In the genomic region with DNA sequence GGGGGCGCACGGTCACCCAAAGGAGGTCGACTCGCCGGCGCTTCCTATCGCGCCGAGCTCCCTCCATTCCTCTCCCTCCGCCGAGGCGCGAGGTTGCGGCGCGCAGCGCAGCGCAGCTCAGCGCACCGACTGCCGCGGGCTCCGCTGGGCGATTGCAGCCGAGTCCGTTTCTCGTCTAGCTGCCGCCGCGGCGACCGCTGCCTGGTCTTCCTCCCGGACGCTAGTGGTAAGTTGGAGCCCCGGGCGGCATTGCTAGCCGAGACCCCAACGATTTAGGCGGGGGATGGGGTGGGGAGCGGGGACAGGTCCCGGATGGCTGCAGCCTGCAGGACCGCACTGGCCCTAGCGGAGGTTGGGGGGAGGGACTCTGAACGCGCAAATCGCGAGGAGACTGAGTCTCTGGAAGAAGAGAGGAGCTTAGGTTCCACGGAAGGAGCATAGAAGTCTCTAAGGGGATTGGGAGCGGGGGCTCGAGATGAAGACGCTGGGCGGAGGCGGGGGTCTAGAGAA, we compare ENCODE assay signal across 14 cellular contexts. TPM values are rescaled to one million over a fixed set of nuclear protein-coding genes. Genes with fewer than 3 reads are reported as not detected.
DNase-seq lines count a peak whose midpoint lies in the region; ATAC-seq and TF ChIP-seq lines count a peak whose summit lies in the region.
"Had no signal": no experiment of that assay in that cellular context is flagged by ENCODE, and none has a peak within 500 bp of the region (broad histone marks: within the 10 kb centered on the region; RNA-seq: fewer than 3 reads in every experiment).

No MANE protein-coding gene starts in this region.

- H3K79me2 ChIP-seq in H9 (ENCODE audit: insufficient read depth, low read length) (no peaks in the 10 kb centered on the region), smooth muscle cell (ENCODE audit: low read depth) (no peaks in the 10 kb centered on the region)

- H3K9ac ChIP-seq in H9 (ENCODE audit: extremely low read depth, insufficient read length, low read length) (peak overlapping the region; percentile 42), smooth muscle cell (ENCODE audit: low read depth) (no peak overlapping the region)

- no peak overlapping the region for H4K5ac ChIP-seq in H9 (ENCODE audit: insufficient read length, low read depth, low read length)

- H3K36me3 ChIP-seq in smooth muscle cell (ENCODE audit: low read depth) = no peaks in the 10 kb centered on the region

- H3K23ac ChIP-seq in H9 (ENCODE audit: insufficient read length, low read depth, low read length) = no peak overlapping the region

- H3K79me1 ChIP-seq in H9 (ENCODE audit: insufficient read depth, low read depth, low read length, poor library complexity, severe bottlenecking) = no peaks in the 10 kb centered on the region

- H3K4me1 Mint-ChIP-seq in H9 (peaks cover 56 to 70% of the 10 kb centered on the region in 2 experiments), brain (peaks cover 43% of the 10 kb centered on the region)
- H3K4me1 Mint-ChIP-seq: CD8-positive, alpha-beta memory T cell had no signal

- no peaks in the 10 kb centered on the region for H4K20me1 ChIP-seq in H9 (ENCODE audit: control insufficient read depth, insufficient read depth, insufficient read length)
- no peaks in the 10 kb centered on the region for H4K20me1 ChIP-seq in smooth muscle cell (ENCODE audit: low read depth)

- peaks cover 22% of the 10 kb centered on the region for H3K23me2 ChIP-seq in H9 (ENCODE audit: insufficient read length, low read depth, low read length, poor library complexity, severe bottlenecking)

- H2AFZ ChIP-seq in H9 (ENCODE audit: low read length) = no peak overlapping the region
- peak overlapping the region; percentile 83 for H2AFZ ChIP-seq in smooth muscle cell (ENCODE audit: low read depth)

- no peak overlapping the region for H2BK20ac ChIP-seq in H9 (ENCODE audit: low read depth, low read length, poor library complexity, severe bottlenecking)

- peak; percentile 90 for DNase-seq in H9
- peak; percentile 68 for DNase-seq in islet precursor cell
- no peak for DNase-seq in smooth muscle cell (lab: John Stamatoyannopoulos, UW; ENCODE audit: unreplicated experiment)
- no peak for DNase-seq in activated CD8-positive, alpha-beta memory T cell treated with anti-CD3 and anti-CD28 coated beads, Interleukin-2, amount 50 U/mL, for 48 hours
- DNase-seq: activated T-cell treated with anti-CD3 and anti-CD28 coated beads, Interleukin-2, amount 50 U/mL, for 48 hours; CD8-positive, alpha-beta memory T cell had no signal

- H3K27ac Mint-ChIP-seq in H9 = peak overlapping the region in 1 of 3 experiments; percentile 69; a peak in 2 of 7 replicates
- H3K27ac Mint-ChIP-seq in brain = peak overlapping the region in 3 of 5 experiments; percentile 65 to 93 (median 72)
- H3K27ac Mint-ChIP-seq: CD8-positive, alpha-beta memory T cell had no signal

- H3K4me3 ChIP-seq in smooth muscle cell = peak overlapping the region; percentile 56

- no peak overlapping the region for H2BK120ac ChIP-seq in H9 (ENCODE audit: low read depth, low read length, poor library complexity, severe bottlenecking)

- H2AK5ac ChIP-seq in H9 (ENCODE audit: insufficient read length, low read length) = no peak overlapping the region

- H3K14ac ChIP-seq in H9 (ENCODE audit: insufficient read depth, low read length) = no peak overlapping the region

- H3K9me3 Mint-ChIP-seq in H9 = peaks cover 0 to 6% of the 10 kb centered on the region in 2 experiments; a peak in 1 of 5 replicates
- H3K9me3 Mint-ChIP-seq in brain = peaks cover 0 to 6% (median 0%) of the 10 kb centered on the region in 5 experiments

- TF ChIP-seq CTCF in H9 (conservative IDR thresholded peaks at IDR 0.05) = peak; percentile 23; the same call in 1 of the 3 replicates
- peak in 1 of 2 experiments; percentile 34 for TF ChIP-seq CTCF in brain (conservative IDR thresholded peaks at IDR 0.05)
- no peak for TF ChIP-seq CTCF in smooth muscle cell (IDR thresholded peaks at IDR 0.05; ENCODE audit: borderline replicate concordance, insufficient read depth, poor library complexity, severe bottlenecking)

- no CpG with 5 or more reads among the region's 53 CpGs for WGBS in H9 (ENCODE audit: extremely low coverage, insufficient read length, low lambda C conversion rate)
- under 1% methylated on average over 42 of the region's 53 CpGs for WGBS in smooth muscle cell (ENCODE audit: low lambda C conversion rate)

- H3K27ac ChIP-seq in H9 (ENCODE audit: insufficient read length, low read depth, low read length) (no peak overlapping the region), smooth muscle cell (ENCODE audit: low read depth) (no peak overlapping the region)

- H3F3A ChIP-seq in smooth muscle cell (ENCODE audit: low read depth) = no peaks in the 10 kb centered on the region

- H4K91ac ChIP-seq in H9 (ENCODE audit: insufficient read length, low read depth, low read length) = no peak overlapping the region

- H3K4ac ChIP-seq in H9 (ENCODE audit: low read depth, low read length) = no peak overlapping the region

- H3K9me3 ChIP-seq in H9 (ENCODE audit: control insufficient read depth, low read depth, low read length) = no peaks in the 10 kb centered on the region
- no peaks in the 10 kb centered on the region for H3K9me3 ChIP-seq in smooth muscle cell (replicated peaks; ENCODE audit: low read depth)

- H3K4me1 ChIP-seq in H9 (ENCODE audit: insufficient read depth, low read length) (no peaks in the 10 kb centered on the region), smooth muscle cell (ENCODE audit: low read depth) (peaks cover 23% of the 10 kb centered on the region)

- H2BK15ac ChIP-seq in H9 (ENCODE audit: low read depth, low read length) = no peak overlapping the region

- H3K4me3 Mint-ChIP-seq in H9 (peak overlapping the region; percentile 73 to 82), brain (peak overlapping the region; percentile 82 to 89 (median 85))
- H3K4me3 Mint-ChIP-seq: CD8-positive, alpha-beta memory T cell had no signal

- ATAC-seq in HG03521 (IDR thresholded peaks at IDR 0.05; ENCODE audit: unreplicated experiment) = no peak
- no peak for ATAC-seq in GM21528 (IDR thresholded peaks at IDR 0.05; ENCODE audit: low FRiP score, unreplicated experiment)
- no peak for ATAC-seq in GM21367 (IDR thresholded peaks at IDR 0.05; ENCODE audit: unreplicated experiment)

- peak overlapping the region; percentile 78 for H3K18ac ChIP-seq in H9 (ENCODE audit: insufficient read length, low read depth, low read length)

- H3T11ph ChIP-seq in H9 (ENCODE audit: low read length) = no peak overlapping the region

- H2BK5ac ChIP-seq in H9 (ENCODE audit: insufficient read length, low read length) = no peak overlapping the region

- H2BK12ac ChIP-seq in H9 (ENCODE audit: insufficient read length, low read depth, low read length) = no peak overlapping the region

- H4K8ac ChIP-seq in H9 (replicated peaks; ENCODE audit: insufficient read length, low read depth, low read length) = no peak overlapping the region

- H3K27me3 ChIP-seq in H9 (ENCODE audit: insufficient read depth, low read length) (peaks cover 31% of the 10 kb centered on the region), smooth muscle cell (ENCODE audit: low read depth) (peaks cover 93% of the 10 kb centered on the region)

- peaks cover 58% of the 10 kb centered on the region for H3K27me3 Mint-ChIP-seq in H9 (ENCODE audit: low read depth)
- peaks cover 93% of the 10 kb centered on the region for H3K27me3 Mint-ChIP-seq in brain

- no peak overlapping the region for H3K56ac ChIP-seq in H9 (ENCODE audit: insufficient read length, low read depth, low read length)

- peaks cover 0 to 5% (median 0%) of the 10 kb centered on the region in 3 experiments; a peak in 2 of 7 replicates for H3K36me3 Mint-ChIP-seq in H9 (ENCODE audit: insufficient read depth in 1 of 3, low read depth in 3 of 3)
- H3K36me3 Mint-ChIP-seq in brain = no peaks in the 10 kb centered on the region

- H3K4me2 ChIP-seq in H9 (ENCODE audit: insufficient read depth, insufficient read length, low read length) (peak overlapping the region; percentile 72), smooth muscle cell (peak overlapping the region; percentile 95)

RNA-seq across cellular contexts. Expression of a gene that starts 0.6 kb away (rescaled TPM):
- 1.3 and 1.5 TPM in 2 replicates for total RNA-seq in H9 (2021)
- 0.07 TPM for polyA plus RNA-seq in brain (ENCODE audit: insufficient read depth, low read depth, low replicate concordance)
- total RNA-seq in smooth muscle cell = 0.09 TPM in 2 replicates
- 0.19 TPM in 1 of 2 replicates, not detected in the other for polyA plus RNA-seq in smooth muscle cell
- total RNA-seq: aorta; CD8-positive, alpha-beta memory T cell; endothelial cell of umbilical vein; mononuclear cell; subcutaneous adipose tissue had no signal
- polyA plus RNA-seq: aorta; CD8-positive, alpha-beta memory T cell; endothelial cell of umbilical vein had no signal

Comparison
In these comparisons a context has a peak if more than half of its experiments do, and no peak if none do; other contexts are left out.
1. DNase-seq: peak in H9 (single experiment) and islet precursor cell (single experiment); none in smooth muscle cell (single experiment) and activated CD8-positive, alpha-beta memory T cell treated with anti-CD3 and anti-CD28 coated beads, Interleukin-2, amount 50 U/mL, for 48 hours (single experiment).